8 cellular contexts compared by ENCODE assay signal in genomic region chr1:94416901-94417701, GRCh38. TPM values are rescaled to one million over a fixed set of nuclear protein-coding genes. Genes with fewer than 3 reads are reported as not detected.
DNase-seq lines count a peak whose midpoint lies in the region; ATAC-seq and TF ChIP-seq lines count a peak whose summit lies in the region.
"Had no signal": no experiment of that assay in that cellular context is flagged by ENCODE, and none has a peak within 500 bp of the region (broad histone marks: within the 10 kb centered on the region; RNA-seq: fewer than 3 reads in every experiment).

No MANE protein-coding gene starts in this region.

- no peak overlapping the region for H3K27ac Mint-ChIP-seq in activated T-helper 1 cell treated with anti-CD3 and anti-CD28 coated beads, Interleukin-12 subunit alpha, Interleukin-12 subunit beta, Interleukin-2, Interleukin-4 antibody, amounts not matched to agents 30 ng/mL and 10 ng/mL and 1 ng/mL, durations not matched to agents 14 hours and 24 hours and 36 hours
- H3K27ac Mint-ChIP-seq: activated naive CD4-positive, alpha-beta T cell treated with anti-CD3 and anti-CD28 coated beads, Interleukin-2, amount 50 U/mL, for 24 hours had no signal

- ATAC-seq in GM18870 (IDR thresholded peaks at IDR 0.05; ENCODE audit: unreplicated experiment) = no peak

- peaks cover 28% of the 10 kb centered on the region for H3K4me1 Mint-ChIP-seq in activated T-helper 1 cell treated with anti-CD3 and anti-CD28 coated beads, Interleukin-12 subunit alpha, Interleukin-12 subunit beta, Interleukin-2, Interleukin-4 antibody, amounts not matched to agents 30 ng/mL and 10 ng/mL and 1 ng/mL, durations not matched to agents 14 hours and 24 hours and 36 hours (ENCODE audit: low read depth)

- DNase-seq in HFF-Myc (ENCODE audit: extremely low read depth, low read depth) (no peak), SJCRH30 (peak; percentile 23 to 66), fibroblast of the aortic adventitia (ENCODE audit: low read depth) (peak; percentile 89), occipital lobe (lab: John Stamatoyannopoulos, UW) (peak; percentile 24), ureter (ENCODE audit: low spot score) (no peak)
- DNase-seq in activated T-helper 1 cell treated with anti-CD3 and anti-CD28 coated beads, Interleukin-12 subunit alpha, Interleukin-12 subunit beta, Interleukin-2, Interleukin-4 antibody, amounts not matched to agents 30 ng/mL and 10 ng/mL and 1 ng/mL, durations not matched to agents 14 hours and 24 hours and 36 hours (ENCODE audit: low spot score) = no peak

- H3K27ac ChIP-seq in SJCRH30 = peak overlapping the region; percentile 70

- peaks cover 6% of the 10 kb centered on the region; the same call in 1 of the 2 replicates for H3K4me1 ChIP-seq in SJCRH30

- H3K4me3 Mint-ChIP-seq in activated T-helper 1 cell treated with anti-CD3 and anti-CD28 coated beads, Interleukin-12 subunit alpha, Interleukin-12 subunit beta, Interleukin-2, Interleukin-4 antibody, amounts not matched to agents 30 ng/mL and 10 ng/mL and 1 ng/mL, durations not matched to agents 14 hours and 24 hours and 36 hours = no peak overlapping the region
- H3K4me3 Mint-ChIP-seq: activated naive CD4-positive, alpha-beta T cell treated with anti-CD3 and anti-CD28 coated beads, Interleukin-2, amount 50 U/mL, for 24 hours had no signal

- H3K27me3 Mint-ChIP-seq in activated T-helper 1 cell treated with anti-CD3 and anti-CD28 coated beads, Interleukin-12 subunit alpha, Interleukin-12 subunit beta, Interleukin-2, Interleukin-4 antibody, amounts not matched to agents 30 ng/mL and 10 ng/mL and 1 ng/mL, durations not matched to agents 14 hours and 24 hours and 36 hours (ENCODE audit: insufficient read depth) = peaks cover 15% of the 10 kb centered on the region
- H3K27me3 Mint-ChIP-seq: activated naive CD4-positive, alpha-beta T cell treated with anti-CD3 and anti-CD28 coated beads, Interleukin-2, amount 50 U/mL, for 24 hours had no signal

- no peaks in the 10 kb centered on the region for H3K9me3 ChIP-seq in SJCRH30 (replicated peaks)

- H3K9me3 Mint-ChIP-seq in activated T-helper 1 cell treated with anti-CD3 and anti-CD28 coated beads, Interleukin-12 subunit alpha, Interleukin-12 subunit beta, Interleukin-2, Interleukin-4 antibody, amounts not matched to agents 30 ng/mL and 10 ng/mL and 1 ng/mL, durations not matched to agents 14 hours and 24 hours and 36 hours = no peaks in the 10 kb centered on the region
- H3K9me3 Mint-ChIP-seq: activated naive CD4-positive, alpha-beta T cell treated with anti-CD3 and anti-CD28 coated beads, Interleukin-2, amount 50 U/mL, for 24 hours had no signal

- no peaks in the 10 kb centered on the region for H3K27me3 ChIP-seq in SJCRH30

- H3K4me3 ChIP-seq in HFF-Myc (replicated peaks; ENCODE audit: low read depth, low read length) (peak overlapping the region; percentile 86), SJCRH30 (peak overlapping the region; percentile 89), fibroblast of the aortic adventitia (ENCODE audit: low read depth, low read length) (peak overlapping the region; percentile 71)

- no peak for TF ChIP-seq CTCF in HFF-Myc (IDR thresholded peaks at IDR 0.05; ENCODE audit: low read depth, low read length, missing control alignments)
- TF ChIP-seq CTCF in fibroblast of the aortic adventitia (IDR thresholded peaks at IDR 0.05; ENCODE audit: insufficient read depth, low read length) = no peak

- intact Hi-C loops in activated T-helper 1 cell treated with anti-CD3 and anti-CD28 coated beads, Interleukin-12 subunit alpha, Interleukin-12 subunit beta, Interleukin-2, Interleukin-4 antibody, amounts not matched to agents 30 ng/mL and 10 ng/mL and 1 ng/mL, durations not matched to agents 14 hours and 24 hours and 36 hours (cut with micrococcal nuclease) = loop anchor here (10.0 kb wide), 1 partner anchor 172 kb away; no protein-coding TSS in a partner anchor

- no peaks in the 10 kb centered on the region for H3K36me3 ChIP-seq in SJCRH30

- H3K36me3 Mint-ChIP-seq in activated T-helper 1 cell treated with anti-CD3 and anti-CD28 coated beads, Interleukin-12 subunit alpha, Interleukin-12 subunit beta, Interleukin-2, Interleukin-4 antibody, amounts not matched to agents 30 ng/mL and 10 ng/mL and 1 ng/mL, durations not matched to agents 14 hours and 24 hours and 36 hours (ENCODE audit: low read depth) = no peaks in the 10 kb centered on the region
- H3K36me3 Mint-ChIP-seq: activated naive CD4-positive, alpha-beta T cell treated with anti-CD3 and anti-CD28 coated beads, Interleukin-2, amount 50 U/mL, for 24 hours had no signal

RNA-seq across cellular contexts. Expression of gene ABCD3, which starts 1.1 kb away (rescaled TPM):
- 52.0 and 53.4 TPM in 2 replicates for total RNA-seq in SJCRH30 (2014; rRNA removed; shearing (Covaris generic))
- total RNA-seq in fibroblast of the aortic adventitia (ENCODE audit: low replicate concordance) = 35.2 and 37.6 TPM in 2 replicates
- 110 TPM for total RNA-seq in occipital lobe
- total RNA-seq in activated T-helper 1 cell treated with anti-CD3 and anti-CD28 coated beads, Interleukin-12 subunit alpha, Interleukin-12 subunit beta, Interleukin-2, Interleukin-4 antibody, amounts not matched to agents 30 ng/mL and 10 ng/mL and 1 ng/mL, durations not matched to agents 14 hours and 24 hours and 36 hours = 25.7 and 28.2 TPM in 2 replicates
- total RNA-seq in ureter = 126 TPM

Comparison
In these comparisons a context has a peak if more than half of its experiments do, and no peak if none do; other contexts are left out.
1. DNase-seq: peak in SJCRH30 (2 of 2), fibroblast of the aortic adventitia (single experiment) and occipital lobe (single experiment); none in HFF-Myc (single experiment), activated T-helper 1 cell treated with anti-CD3 and anti-CD28 coated beads, Interleukin-12 subunit alpha, Interleukin-12 subunit beta, Interleukin-2, Interleukin-4 antibody, amounts not matched to agents 30 ng/mL and 10 ng/mL and 1 ng/mL, durations not matched to agents 14 hours and 24 hours and 36 hours (single experiment) and ureter (single experiment).
2. Peak in every context shown above with its lines, with median percentiles within 50 percentile points of each other: H3K4me3 ChIP-seq.